15 cellular contexts compared by ENCODE assay signal in the genomic region with DNA sequence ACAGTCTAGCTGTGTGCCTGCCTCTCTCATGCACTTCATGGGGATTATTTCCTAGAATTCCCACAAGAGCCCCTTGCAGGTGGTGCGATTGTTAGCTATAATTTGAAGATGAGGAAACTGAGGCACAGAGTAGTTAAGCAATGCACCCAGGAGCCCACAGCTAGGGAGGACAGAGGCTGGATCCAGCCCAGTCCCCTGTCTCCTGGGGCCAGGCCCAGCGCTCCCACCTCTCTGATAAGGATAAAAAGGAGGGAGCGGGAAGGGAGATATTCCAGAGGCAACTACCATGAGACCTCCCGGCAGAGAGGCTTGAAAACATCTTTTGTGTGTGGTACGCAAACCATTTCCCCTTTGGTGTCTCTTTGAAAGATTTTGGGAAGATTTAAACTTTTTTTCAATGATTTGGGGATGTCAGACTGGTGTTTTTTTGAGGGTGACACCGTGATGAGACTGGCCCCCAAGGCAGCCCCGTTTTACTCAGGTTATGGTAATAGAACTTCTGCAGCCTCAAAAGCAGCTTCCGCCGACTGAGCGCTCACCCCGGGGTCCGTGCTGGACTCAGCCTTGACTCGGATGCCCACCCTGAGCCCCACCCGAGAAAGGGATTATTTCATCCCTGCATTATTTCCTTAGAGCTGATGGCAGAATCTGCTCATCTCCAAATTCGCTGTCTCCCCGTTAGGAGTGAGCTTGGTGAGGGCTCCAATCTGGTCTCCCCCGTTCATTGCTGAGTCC.
DNase-seq lines count a peak whose midpoint lies in the region; ATAC-seq, FAIRE-seq and TF ChIP-seq lines count a peak whose summit lies in the region.
"Had no signal": no experiment of that assay in that cellular context is flagged by ENCODE, and none has a peak within 500 bp of the region (broad histone marks: within the 10 kb centered on the region; RNA-seq: fewer than 3 reads in every experiment).

No MANE protein-coding gene starts in this region.

- ATAC-seq in right lobe of liver = no peak
- no peak for ATAC-seq in HepG2
- no peak for ATAC-seq in heart right ventricle

- DNase-seq in right lobe of liver (peak in 1 of 3 donors; percentile 39), HepG2 (ENCODE audit: low spot score) (no peak), heart right ventricle (no peak), trophoblast cell (no peak), uterus (peak in 1 of 2 donors; percentile 19), T-helper 9 cell (no peak), HTR-8/SVneo (ENCODE audit: insufficient read length, low spot score) (no peak), RKO (ENCODE audit: low spot score) (no peak)
- DNase-seq: activated gamma-delta T cell treated with Interleukin-2 at 50 U/mL for 16 hours; KG1; NCI-H1105 treated with DMSO at 0.1 percent for 48 hours; NCI-H2227 treated with DMSO at 0.1 percent for 48 hours; stimulated activated CD4-positive, alpha-beta T cell treated with anti-CD3 and anti-CD28 coated beads, Interleukin-4, amount 100 ng/mL, for 1 hour had no signal

- H3K4me3 ChIP-seq in right lobe of liver (no peak overlapping the region), HepG2 (replicated peaks in 1 of 3; ENCODE audit: insufficient read depth in 1 of 3, low read depth in 2 of 3, low read length in 3 of 3) (no peak overlapping the region), heart right ventricle (no peak overlapping the region), trophoblast cell (ENCODE audit: low read depth, low read length) (no peak overlapping the region), uterus (no peak overlapping the region)
- H3K4me3 ChIP-seq: HAP-1 had no signal

- no peak overlapping the region for H3K23ac ChIP-seq in trophoblast cell (ENCODE audit: low read length)

- H3K9ac ChIP-seq in HepG2 (ENCODE audit: insufficient read depth, low read depth, low read length) (no peak overlapping the region), trophoblast cell (ENCODE audit: low read length) (no peak overlapping the region)

- no peak overlapping the region for H3K14ac ChIP-seq in trophoblast cell (ENCODE audit: low read length)

- H3K27me3 ChIP-seq in right lobe of liver = no peaks in the 10 kb centered on the region
- H3K27me3 ChIP-seq in HepG2 (ENCODE audit: control insufficient read depth in 1 of 2, insufficient read depth in 2 of 2, low read length in 2 of 2) = no peaks in the 10 kb centered on the region
- no peaks in the 10 kb centered on the region for H3K27me3 ChIP-seq in heart right ventricle
- H3K27me3 ChIP-seq in trophoblast cell (ENCODE audit: insufficient read depth, low read length) = no peaks in the 10 kb centered on the region
- no peaks in the 10 kb centered on the region for H3K27me3 ChIP-seq in uterus

- intact Hi-C loops in right lobe of liver (cut with DNase I) (loop anchor here in 1 of 2 donors (10.0 kb wide), 1 partner anchor 232 kb away; no protein-coding TSS in a partner anchor), HepG2 (cut with micrococcal nuclease; ENCODE audit: unreplicated experiment) (no loop called here), heart right ventricle (cut with DNase I) (loop anchor here in 6 of 10 donors (5.0 to 10.0 kb wide), 7 partner anchors 84 to 292 kb away; partner anchors contain the start of gene IER5L (in 2 of the 6)), uterus (cut with DNase I; ENCODE audit: low total_unique reads) (loop anchor here (10.0 kb wide), 1 partner anchor 148 kb away; the partner anchor contains the start of gene IER5L)

- BruUV-seq in HepG2 (replicated peaks; lab: Mats Ljungman, UMichigan) = no TSS peak

- TF ChIP-seq POLR2A in right lobe of liver (IDR thresholded peaks at IDR 0.05) = no peak
- TF ChIP-seq POLR2A in HepG2 (IDR thresholded peaks at IDR 0.05; ENCODE audit: insufficient read depth in 1 of 2, low read depth in 2 of 2, low read length in 2 of 2) = no peak
- no peak for TF ChIP-seq POLR2A in uterus (IDR thresholded peaks at IDR 0.05)

- no peak for TF ChIP-seq CTCF in right lobe of liver (IDR thresholded peaks at IDR 0.05)
- no peak for TF ChIP-seq CTCF in HepG2 (CRISPR knock-in tag; IDR thresholded peaks at IDR 0.05)
- TF ChIP-seq CTCF in heart right ventricle (IDR thresholded peaks at IDR 0.05) = no peak
- TF ChIP-seq CTCF in uterus (IDR thresholded peaks at IDR 0.05) = peak in 1 of 4 experiments; percentile 2

- CTCF ChIA-PET in HepG2 (lab: Yijun Ruan, JAX; ENCODE audit: low intra/inter-chr PET ratio, low total read pairs) = no interaction called here

- H3K4ac ChIP-seq in trophoblast cell (ENCODE audit: low read depth, low read length) = no peak overlapping the region

- H2BK5ac ChIP-seq in trophoblast cell (ENCODE audit: low read depth, low read length, poor library complexity) = no peak overlapping the region

- FAIRE-seq in HepG2 (lab: Jason Lieb, UNC) (no peak), HTR-8/SVneo (lab: Jason Lieb, UNC) (no peak)
- FAIRE-seq: islet of Langerhans had no signal

- whole genome bisulfite sequencing in right lobe of liver (ENCODE audit: insufficient coverage, low coverage, low lambda C conversion rate, missing lambda C conversion rate) = 77% methylated on average over 9 of the region's 17 CpGs
- 78% methylated on average over 17 of the region's 17 CpGs for WGBS in HepG2 (ENCODE audit: low lambda C conversion rate)
- WGBS in heart right ventricle, 2 donors = 68 to 69% methylated on average over 17 of the region's 17 CpGs
- no CpG with 5 or more reads among the region's 17 CpGs for WGBS in trophoblast cell (ENCODE audit: extremely low coverage, insufficient coverage, insufficient read length)

- peak overlapping the region; percentile 49 for H2AK5ac ChIP-seq in trophoblast cell (ENCODE audit: low read length)

- POLR2A ChIA-PET in HepG2 (lab: Yijun Ruan, JAX) = interaction anchor here (1.4 to 4.2 kb wide), 4 partner anchors 9 to 167 kb away, joined by 3 to 31 read pairs (median 4); no protein-coding TSS in a partner anchor

- H3K36me3 ChIP-seq in right lobe of liver = no peaks in the 10 kb centered on the region
- H3K36me3 ChIP-seq in HepG2 (replicated peaks in 1 of 2; ENCODE audit: control insufficient read depth in 1 of 2, insufficient read depth in 2 of 2, low read length in 2 of 2) = no peaks in the 10 kb centered on the region
- no peaks in the 10 kb centered on the region for H3K36me3 ChIP-seq in heart right ventricle
- H3K36me3 ChIP-seq in trophoblast cell (ENCODE audit: control insufficient read depth in 1 of 2, insufficient read depth in 2 of 2, low read length in 2 of 2) = no peaks in the 10 kb centered on the region
- H3K36me3 ChIP-seq in uterus = no peaks in the 10 kb centered on the region
- H3K36me3 ChIP-seq: HAP-1 had no signal

- peak overlapping the region; percentile 97 for H2BK12ac ChIP-seq in trophoblast cell (ENCODE audit: low read length)

- no peak for TF ChIP-seq RAD21 in HepG2 (CRISPR knock-in tag; IDR thresholded peaks at IDR 0.05)

- H3K9me3 ChIP-seq in right lobe of liver (no peaks in the 10 kb centered on the region), HepG2 (ENCODE audit: low read length) (no peaks in the 10 kb centered on the region), heart right ventricle (no peaks in the 10 kb centered on the region), trophoblast cell (ENCODE audit: insufficient read depth, low read depth, low read length) (no peaks in the 10 kb centered on the region), uterus (no peaks in the 10 kb centered on the region)
- H3K9me3 ChIP-seq: HAP-1 had no signal

- H4K12ac ChIP-seq in trophoblast cell (ENCODE audit: low read depth, low read length) = no peak overlapping the region

- H3K79me1 ChIP-seq in trophoblast cell (ENCODE audit: low read length) = peaks cover 40% of the 10 kb centered on the region

- no peak overlapping the region for H4K8ac ChIP-seq in trophoblast cell (ENCODE audit: low read depth, low read length)

- H3K4me2 ChIP-seq in HepG2 (ENCODE audit: low read depth, low read length) (no peak overlapping the region), trophoblast cell (ENCODE audit: low read length) (no peak overlapping the region)

- no peaks in the 10 kb centered on the region for H4K20me1 ChIP-seq in HepG2 (ENCODE audit: insufficient read depth, low read length)

- peak overlapping the region in 2 of 3 donors; percentile 73 to 89 for H3K27ac ChIP-seq in right lobe of liver
- H3K27ac ChIP-seq in HepG2 (ENCODE audit: extremely low read length, insufficient read depth, low read length) = no peak overlapping the region
- peak overlapping the region in 8 of 10 donors; percentile 54 to 94 (median 90) for H3K27ac ChIP-seq in heart right ventricle
- H3K27ac ChIP-seq in trophoblast cell (ENCODE audit: low read depth, low read length) = no peak overlapping the region
- H3K27ac ChIP-seq in uterus = peak overlapping the region; percentile 95 to 99

- peaks cover 4 to 59% (median 22%) of the 10 kb centered on the region in 4 donors for H3K4me1 ChIP-seq in right lobe of liver
- peaks cover 98% of the 10 kb centered on the region for H3K4me1 ChIP-seq in HepG2 (ENCODE audit: insufficient read depth, low read length)
- H3K4me1 ChIP-seq in heart right ventricle = peaks cover 29 to 68% (median 55%) of the 10 kb centered on the region in 9 donors
- peaks cover 40 to 41% of the 10 kb centered on the region in 2 experiments for H3K4me1 ChIP-seq in trophoblast cell (ENCODE audit: control insufficient read depth in 1 of 2, insufficient read depth in 2 of 2, low read length in 2 of 2)
- peaks cover 16 to 23% of the 10 kb centered on the region in 2 donors for H3K4me1 ChIP-seq in uterus

- TF ChIP-seq EP300 in HepG2 (IDR thresholded peaks at IDR 0.05; ENCODE audit: low read depth in 2 of 2, low read length in 2 of 2) (no peak), HepG2 (CRISPR knock-in tag; IDR thresholded peaks at IDR 0.05; ENCODE audit: borderline replicate concordance) (no peak)

- H2AFZ ChIP-seq in HepG2 (ENCODE audit: low read length) (no peak overlapping the region), trophoblast cell (ENCODE audit: insufficient read depth, low read length, poor library complexity) (no peak overlapping the region)

- H4K91ac ChIP-seq in trophoblast cell (ENCODE audit: low read depth, low read length) = peak overlapping the region; percentile 96

- in situ Hi-C loops in HepG2 (cut with HindIII; ENCODE audit: extremely low pct_ligation_motif_present, low pct_unique_long_range_greater_than_20kb) = no loop called here

- H3K18ac ChIP-seq in trophoblast cell (ENCODE audit: low read length) = no peak overlapping the region

- H2BK120ac ChIP-seq in trophoblast cell (ENCODE audit: insufficient read depth, low read length, poor library complexity) = no peak overlapping the region

- H3K79me2 ChIP-seq in HepG2 (ENCODE audit: insufficient read depth, low read length) = no peaks in the 10 kb centered on the region
- H3K79me2 ChIP-seq in trophoblast cell (ENCODE audit: control insufficient read depth, insufficient read depth, low read length, poor library complexity) = peaks cover 9% of the 10 kb centered on the region

TF ChIP-seq in HepG2, 621 proteins besides CTCF, POLR2A, EP300 and RAD21 (continues in another document):
- TF ChIP-seq HNF4G (IDR thresholded peaks at IDR 0.05; ENCODE audit: borderline replicate concordance, low read depth, low read length) (no peak), HNF4G (CRISPR knock-in tag; IDR thresholded peaks at IDR 0.05; ENCODE audit: borderline replicate concordance, low read depth) (no peak), GFI1 (CRISPR knock-in tag; IDR thresholded peaks at IDR 0.05; ENCODE audit: borderline replicate concordance) (no peak)

Comparison
In these comparisons a context has a peak if more than half of its experiments do, and no peak if none do; other contexts are left out.
1. H3K27ac ChIP-seq: peak in right lobe of liver (2 of 3), heart right ventricle (8 of 10) and uterus (2 of 2); none in HepG2 (single experiment) and trophoblast cell (single experiment).